In genomic region chrX:68422478-68422877, GRCh38 we compare ENCODE assay signal across 9 cellular contexts. TPM values are rescaled to one million over a fixed set of nuclear protein-coding genes. Genes with fewer than 3 reads are reported as not detected.
"Had no signal": no experiment of that assay in that cellular context is flagged by ENCODE, and none has a peak within 500 bp of the region (broad histone marks: within the 10 kb centered on the region; RNA-seq: fewer than 3 reads in every experiment).

No MANE protein-coding gene starts in this region.

- H3K27ac ChIP-seq: HL-60 had no signal

- DNase-seq: H9, HCEC 1CT, KG1 had no signal

- FAIRE-seq: H1, H54 had no signal

- ATAC-seq: GM23338, HepG2 had no signal

- H2AFZ ChIP-seq: GM23338 had no signal

- H3K4me2 ChIP-seq: GM23338 had no signal

- H3K4me3 ChIP-seq: GM23338 had no signal

RNA-seq across cellular contexts. Expression of gene OPHN1, which starts 10.8 kb away (rescaled TPM):
- polyA plus RNA-seq: IgD-negative memory B cell had no signal
